1 cellular context compared by ENCODE assay signal in the genomic region with DNA sequence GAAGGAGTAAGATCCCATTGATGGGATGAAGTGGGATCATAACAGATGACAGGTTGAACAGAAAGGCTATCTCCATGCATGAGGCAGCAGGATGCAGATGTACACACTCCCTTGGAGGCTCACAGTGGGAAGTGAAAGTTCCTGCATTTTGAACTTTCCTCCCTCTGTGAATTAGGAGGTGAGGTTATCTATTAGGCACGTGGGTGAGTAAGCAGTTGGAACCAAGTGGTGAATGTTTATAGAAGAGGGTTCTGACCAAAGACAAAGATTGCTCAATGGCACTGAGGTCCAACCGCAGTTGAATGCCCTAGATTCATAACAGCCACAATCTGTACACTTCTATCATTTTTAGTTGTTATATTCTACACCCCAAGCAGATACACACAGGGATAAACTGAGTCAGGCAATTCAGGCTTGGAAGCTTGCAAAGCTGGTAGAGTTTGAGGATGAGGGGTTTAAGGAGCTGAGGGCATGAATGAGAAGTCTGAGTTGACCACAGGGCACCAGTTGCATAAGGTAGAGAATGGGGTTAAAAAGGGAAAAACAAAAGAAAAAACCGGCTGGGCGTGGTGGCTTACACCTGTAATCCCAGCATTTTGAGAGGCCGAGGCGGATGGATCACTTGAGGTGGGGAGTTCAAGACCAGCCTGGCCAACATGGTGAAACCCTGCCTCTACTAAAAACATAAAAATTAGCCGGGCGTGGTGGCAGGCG.
TF ChIP-seq lines count a peak whose summit lies in the region.

No MANE protein-coding gene starts in this region.

TF ChIP-seq in GM12878, 131 proteins besides CTCF, POLR2A, EP300 and RAD21:
- TF ChIP-seq TAF1 (IDR thresholded peaks at IDR 0.05; ENCODE audit: borderline replicate concordance, low read depth, low read length) (no peak), SMAD1 (IDR thresholded peaks at IDR 0.05; ENCODE audit: low read depth, partially characterized antibody) (no peak), KAT2A (conservative IDR thresholded peaks at IDR 0.05; ENCODE audit: control insufficient read depth, low read depth, low read length) (no peak), RAD51 (IDR thresholded peaks at IDR 0.05) (no peak), IKZF2 (IDR thresholded peaks at IDR 0.05) (peak in 1 of 2 experiments; percentile 24; a peak in 2 of 4 replicates), BHLHE40 (IDR thresholded peaks at IDR 0.05; ENCODE audit: borderline replicate concordance in 1 of 2, low read depth in 2 of 2, low read length in 1 of 2) (peak; percentile 62 to 64; a peak in 3 of 4 replicates), ASH2L (IDR thresholded peaks at IDR 0.05; ENCODE audit: borderline replicate concordance, low read depth) (no peak), CREM (IDR thresholded peaks at IDR 0.05; ENCODE audit: low read depth) (no peak), ZNF24 (IDR thresholded peaks at IDR 0.05) (no peak), IKZF1 (conservative IDR thresholded peaks at IDR 0.05) (0 out of 2 replicates have a peak, but pooled peaks have one; percentile 14), ZNF207 (IDR thresholded peaks at IDR 0.05; ENCODE audit: borderline replicate concordance) (no peak), NR2C2 (IDR thresholded peaks at IDR 0.05; ENCODE audit: borderline replicate concordance, control insufficient read depth, insufficient read length, low read depth) (no peak), FOXK2 (IDR thresholded peaks at IDR 0.05) (peak; percentile 47), SPI1 (IDR thresholded peaks at IDR 0.05; ENCODE audit: borderline replicate concordance, insufficient read depth, low read depth, low read length) (peak; percentile 15; the same call in 1 of the 2 replicates), ATF7 (IDR thresholded peaks at IDR 0.05; ENCODE audit: low read depth) (0 out of 2 replicates have a peak, but pooled peaks have one; percentile 34), POLR2AphosphoS2 (IDR thresholded peaks at IDR 0.05; ENCODE audit: low read depth, low read length) (0 out of 2 replicates have a peak, but pooled peaks have one; percentile 33), YBX1 (IDR thresholded peaks at IDR 0.05) (no peak), MEF2B (IDR thresholded peaks at IDR 0.05; ENCODE audit: partially characterized antibody, poor library complexity, severe bottlenecking) (no peak)
- TF ChIP-seq, protein P1, sequence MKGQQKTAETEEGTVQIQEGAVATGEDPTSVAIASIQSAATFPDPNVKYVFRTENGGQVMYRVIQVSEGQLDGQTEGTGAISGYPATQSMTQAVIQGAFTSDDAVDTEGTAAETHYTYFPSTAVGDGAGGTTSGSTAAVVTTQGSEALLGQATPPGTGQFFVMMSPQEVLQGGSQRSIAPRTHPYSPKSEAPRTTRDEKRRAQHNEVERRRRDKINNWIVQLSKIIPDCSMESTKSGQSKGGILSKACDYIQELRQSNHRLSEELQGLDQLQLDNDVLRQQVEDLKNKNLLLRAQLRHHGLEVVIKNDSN (IDR thresholded peaks at IDR 0.05; ENCODE audit: borderline replicate concordance, extremely low read length, insufficient read depth, low read depth, low read length) = no peak
- TF ChIP-seq, protein P2, sequence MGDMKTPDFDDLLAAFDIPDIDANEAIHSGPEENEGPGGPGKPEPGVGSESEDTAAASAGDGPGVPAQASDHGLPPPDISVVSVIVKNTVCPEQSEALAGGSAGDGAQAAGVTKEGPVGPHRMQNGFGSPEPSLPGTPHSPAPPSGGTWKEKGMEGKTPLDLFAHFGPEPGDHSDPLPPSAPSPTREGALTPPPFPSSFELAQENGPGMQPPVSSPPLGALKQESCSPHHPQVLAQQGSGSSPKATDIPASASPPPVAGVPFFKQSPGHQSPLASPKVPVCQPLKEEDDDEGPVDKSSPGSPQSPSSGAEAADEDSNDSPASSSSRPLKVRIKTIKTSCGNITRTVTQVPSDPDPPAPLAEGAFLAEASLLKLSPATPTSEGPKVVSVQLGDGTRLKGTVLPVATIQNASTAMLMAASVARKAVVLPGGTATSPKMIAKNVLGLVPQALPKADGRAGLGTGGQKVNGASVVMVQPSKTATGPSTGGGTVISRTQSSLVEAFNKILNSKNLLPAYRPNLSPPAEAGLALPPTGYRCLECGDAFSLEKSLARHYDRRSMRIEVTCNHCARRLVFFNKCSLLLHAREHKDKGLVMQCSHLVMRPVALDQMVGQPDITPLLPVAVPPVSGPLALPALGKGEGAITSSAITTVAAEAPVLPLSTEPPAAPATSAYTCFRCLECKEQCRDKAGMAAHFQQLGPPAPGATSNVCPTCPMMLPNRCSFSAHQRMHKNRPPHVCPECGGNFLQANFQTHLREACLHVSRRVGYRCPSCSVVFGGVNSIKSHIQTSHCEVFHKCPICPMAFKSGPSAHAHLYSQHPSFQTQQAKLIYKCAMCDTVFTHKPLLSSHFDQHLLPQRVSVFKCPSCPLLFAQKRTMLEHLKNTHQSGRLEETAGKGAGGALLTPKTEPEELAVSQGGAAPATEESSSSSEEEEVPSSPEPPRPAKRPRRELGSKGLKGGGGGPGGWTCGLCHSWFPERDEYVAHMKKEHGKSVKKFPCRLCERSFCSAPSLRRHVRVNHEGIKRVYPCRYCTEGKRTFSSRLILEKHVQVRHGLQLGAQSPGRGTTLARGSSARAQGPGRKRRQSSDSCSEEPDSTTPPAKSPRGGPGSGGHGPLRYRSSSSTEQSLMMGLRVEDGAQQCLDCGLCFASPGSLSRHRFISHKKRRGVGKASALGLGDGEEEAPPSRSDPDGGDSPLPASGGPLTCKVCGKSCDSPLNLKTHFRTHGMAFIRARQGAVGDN (IDR thresholded peaks at IDR 0.05) = no peak
- TF ChIP-seq, protein P3, sequence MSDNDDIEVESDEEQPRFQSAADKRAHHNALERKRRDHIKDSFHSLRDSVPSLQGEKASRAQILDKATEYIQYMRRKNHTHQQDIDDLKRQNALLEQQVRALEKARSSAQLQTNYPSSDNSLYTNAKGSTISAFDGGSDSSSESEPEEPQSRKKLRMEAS (IDR thresholded peaks at IDR 0.05; ENCODE audit: low read depth, low read length) = no peak
- TF ChIP-seq, protein P4, sequence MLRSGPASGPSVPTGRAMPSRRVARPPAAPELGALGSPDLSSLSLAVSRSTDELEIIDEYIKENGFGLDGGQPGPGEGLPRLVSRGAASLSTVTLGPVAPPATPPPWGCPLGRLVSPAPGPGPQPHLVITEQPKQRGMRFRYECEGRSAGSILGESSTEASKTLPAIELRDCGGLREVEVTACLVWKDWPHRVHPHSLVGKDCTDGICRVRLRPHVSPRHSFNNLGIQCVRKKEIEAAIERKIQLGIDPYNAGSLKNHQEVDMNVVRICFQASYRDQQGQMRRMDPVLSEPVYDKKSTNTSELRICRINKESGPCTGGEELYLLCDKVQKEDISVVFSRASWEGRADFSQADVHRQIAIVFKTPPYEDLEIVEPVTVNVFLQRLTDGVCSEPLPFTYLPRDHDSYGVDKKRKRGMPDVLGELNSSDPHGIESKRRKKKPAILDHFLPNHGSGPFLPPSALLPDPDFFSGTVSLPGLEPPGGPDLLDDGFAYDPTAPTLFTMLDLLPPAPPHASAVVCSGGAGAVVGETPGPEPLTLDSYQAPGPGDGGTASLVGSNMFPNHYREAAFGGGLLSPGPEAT (IDR thresholded peaks at IDR 0.05; ENCODE audit: low read depth) = no peak
